8 cellular contexts compared by ENCODE assay signal in the genomic region with DNA sequence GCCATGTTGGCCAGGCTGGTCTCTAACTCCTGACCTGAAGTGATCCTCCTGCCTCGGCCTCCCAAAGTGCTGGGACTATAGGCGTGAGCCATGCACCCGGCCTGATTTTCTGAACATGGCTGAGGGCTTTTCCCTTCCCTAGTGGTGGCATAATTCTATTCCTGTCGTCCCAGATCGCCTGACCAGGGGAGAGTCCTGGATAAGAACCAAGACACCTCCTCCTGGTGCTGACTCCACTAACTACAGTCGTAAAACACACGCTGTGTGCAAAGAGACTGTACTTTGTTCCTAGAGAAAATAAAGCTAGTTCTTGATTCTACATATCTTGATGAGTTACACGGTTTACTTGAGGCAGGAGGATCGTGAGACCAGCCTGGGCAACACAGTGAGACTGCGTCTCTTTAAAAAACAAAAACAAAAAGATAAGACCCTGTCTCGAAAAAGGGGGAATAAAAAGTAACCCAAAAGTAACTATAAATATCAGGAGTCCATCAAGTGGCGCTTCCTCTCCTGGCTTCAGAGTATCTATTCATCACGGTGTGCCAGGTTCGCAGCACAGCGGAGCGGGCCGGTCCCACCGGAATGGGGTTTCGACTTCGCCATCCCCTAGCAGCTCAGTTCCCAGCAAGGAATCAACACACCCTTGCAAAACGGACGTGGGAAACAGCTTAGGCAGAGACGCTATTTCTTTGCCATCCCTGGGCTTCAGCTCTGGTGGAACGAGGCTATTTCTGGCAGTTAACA. TPM values are rescaled to one million over a fixed set of nuclear protein-coding genes. Genes with fewer than 3 reads are reported as not detected.
DNase-seq lines count a peak whose midpoint lies in the region; FAIRE-seq and TF ChIP-seq lines count a peak whose summit lies in the region.

No MANE protein-coding gene starts in this region.

- H3K9me1 ChIP-seq in keratinocyte (ENCODE audit: control insufficient read depth, extremely low read depth, insufficient read depth, low read length) = no peaks in the 10 kb centered on the region

- H3K27me3 ChIP-seq in astrocyte (ENCODE audit: insufficient read depth, low read length) (no peaks in the 10 kb centered on the region), keratinocyte (ENCODE audit: control insufficient read depth, extremely low read depth, insufficient read depth, low read length) (no peaks in the 10 kb centered on the region), subcutaneous abdominal adipose tissue (ENCODE audit: control insufficient read depth in 5 of 5, insufficient read depth in 4 of 5, low read length in 5 of 5) (no peaks in the 10 kb centered on the region)

- DNase-seq in NCI-H2171 treated with DMSO at 0.1 percent for 48 hours (lab: John Stamatoyannopoulos, UW) = peak; percentile 35
- no peak for DNase-seq in NCI-H2171 (lab: John Stamatoyannopoulos, UW)
- DNase-seq in LNCaP clone FGC (ENCODE audit: low read depth) = peak; percentile 82
- peak; percentile 56 for DNase-seq in astrocyte (ENCODE audit: low read depth)
- no peak for DNase-seq in keratinocyte (ENCODE audit: low read depth, low spot score)
- no peak for DNase-seq in NCI-H1105 (lab: John Stamatoyannopoulos, UW)
- DNase-seq in COLO668 (lab: John Stamatoyannopoulos, UW; ENCODE audit: unreplicated experiment) = no peak

- FAIRE-seq in astrocyte (lab: Jason Lieb, UNC) (peak; percentile 79), keratinocyte (lab: Jason Lieb, UNC) (peak; percentile 52)

- peaks cover 9% of the 10 kb centered on the region for H3K9me3 ChIP-seq in astrocyte (ENCODE audit: insufficient read depth, low read depth, low read length)
- peaks cover 4% of the 10 kb centered on the region for H3K9me3 ChIP-seq in keratinocyte (ENCODE audit: control insufficient read depth, low read depth, low read length)
- peaks cover 0 to 4% (median 0%) of the 10 kb centered on the region in 5 donors for H3K9me3 ChIP-seq in subcutaneous abdominal adipose tissue (ENCODE audit: control insufficient read depth in 5 of 5, low read length in 5 of 5)

- H3K27me3 Mint-ChIP-seq in astrocyte (ENCODE audit: low read depth, unreplicated experiment) = no peaks in the 10 kb centered on the region

- peaks cover 13% of the 10 kb centered on the region for H3K4me1 Mint-ChIP-seq in astrocyte (ENCODE audit: low read depth, unreplicated experiment)

- H3K79me2 ChIP-seq in astrocyte (ENCODE audit: insufficient read depth, low read length) (peaks cover 84% of the 10 kb centered on the region), keratinocyte (ENCODE audit: control insufficient read depth, insufficient read depth, low read length) (peaks cover 72% of the 10 kb centered on the region)

- H2AFZ ChIP-seq in astrocyte (ENCODE audit: low read depth, low read length) = peak overlapping the region; percentile 62
- H2AFZ ChIP-seq in keratinocyte (ENCODE audit: control insufficient read depth, low read length) = peak overlapping the region; percentile 68

- peaks cover 14% of the 10 kb centered on the region for H3K4me1 ChIP-seq in astrocyte (ENCODE audit: insufficient read depth, low read length)
- peaks cover 8% of the 10 kb centered on the region for H3K4me1 ChIP-seq in keratinocyte (ENCODE audit: control insufficient read depth, extremely low read depth, insufficient read depth, low read length)
- peaks cover 9 to 37% (median 26%) of the 10 kb centered on the region in 5 donors for H3K4me1 ChIP-seq in subcutaneous abdominal adipose tissue (ENCODE audit: control insufficient read depth in 5 of 5, insufficient read depth in 5 of 5, low read length in 5 of 5)

- H3K9ac ChIP-seq in astrocyte (ENCODE audit: low read length) (peak overlapping the region; percentile 95), keratinocyte (ENCODE audit: control insufficient read depth, extremely low read depth, insufficient read depth, low read length) (peak overlapping the region; percentile 96), subcutaneous abdominal adipose tissue (ENCODE audit: low read length in 5 of 5) (peak overlapping the region; percentile 65 to 98 (median 90))

- H3K27ac ChIP-seq in astrocyte (ENCODE audit: low read depth, low read length) (peak overlapping the region; percentile 88), keratinocyte (ENCODE audit: control insufficient read depth, insufficient read depth, low read length) (peak overlapping the region; percentile 79), subcutaneous abdominal adipose tissue (ENCODE audit: low read depth, low read length) (peak overlapping the region; percentile 81)

- H3K4me3 Mint-ChIP-seq in astrocyte (ENCODE audit: unreplicated experiment) = peak overlapping the region; percentile 95

- H3K36me3 Mint-ChIP-seq in astrocyte (ENCODE audit: low read depth, unreplicated experiment) = peaks cover 10% of the 10 kb centered on the region

- peaks cover 2% of the 10 kb centered on the region for H3K9me3 Mint-ChIP-seq in astrocyte (ENCODE audit: unreplicated experiment)

- dilution Hi-C loops in keratinocyte (cut with MboI; ENCODE audit: extremely low pct_ligation_motif_present, low sequenced_read_pairs) = no loop called here

- H3K4me3 ChIP-seq in LNCaP clone FGC (ENCODE audit: low read depth, low read length) (peak overlapping the region; percentile 87), astrocyte (ENCODE audit: insufficient read depth, low read depth, low read length) (peak overlapping the region; percentile 84), keratinocyte (ENCODE audit: control insufficient read depth in 2 of 3, extremely low read depth in 1 of 3, insufficient read depth in 2 of 3, low read depth in 1 of 3, low read length in 3 of 3) (peak overlapping the region; percentile 82 to 93 (median 91)), subcutaneous abdominal adipose tissue (ENCODE audit: low read depth in 1 of 5, low read length in 5 of 5) (peak overlapping the region; percentile 81 to 95 (median 92))

- H3K4me2 ChIP-seq in astrocyte (ENCODE audit: low read length) = peak overlapping the region; percentile 96
- peak overlapping the region; percentile 92 for H3K4me2 ChIP-seq in keratinocyte (ENCODE audit: control insufficient read depth, extremely low read depth, insufficient read depth, low read depth, low read length)

- H3K36me3 ChIP-seq in astrocyte (ENCODE audit: insufficient read depth, low read length) (no peaks in the 10 kb centered on the region), keratinocyte (ENCODE audit: control insufficient read depth in 2 of 2, extremely low read depth in 1 of 2, insufficient read depth in 2 of 2, low read length in 2 of 2) (peaks cover 10 to 33% of the 10 kb centered on the region in 2 experiments), subcutaneous abdominal adipose tissue (ENCODE audit: control insufficient read depth in 5 of 5, insufficient read depth in 5 of 5, low read length in 5 of 5) (peaks cover 0 to 49% (median 34%) of the 10 kb centered on the region in 5 donors)

- H4K20me1 ChIP-seq in astrocyte (ENCODE audit: insufficient read depth, low read length) (peaks cover 60% of the 10 kb centered on the region), keratinocyte (ENCODE audit: control insufficient read depth, extremely low read depth, insufficient read depth, low read length) (peaks cover 5% of the 10 kb centered on the region)

- TF ChIP-seq CTCF in LNCaP clone FGC (IDR thresholded peaks at IDR 0.05; ENCODE audit: control insufficient read depth, extremely low read depth, insufficient read depth) (peak; percentile 23; the same call in 1 of the 2 replicates), astrocyte (IDR thresholded peaks at IDR 0.05; ENCODE audit: insufficient read depth, low read depth, low read length) (peak; percentile 30), keratinocyte (optimal IDR thresholded peaks at IDR 0.05 in 1 of 3, IDR thresholded peaks at IDR 0.05 in 1 of 3, conservative IDR thresholded peaks at IDR 0.05 in 1 of 3; ENCODE audit: extremely low read depth in 1 of 3, insufficient read depth in 2 of 3, low read length in 3 of 3) (peak; percentile 28 to 45 (median 40))

- peak overlapping the region; percentile 91 for H3K27ac Mint-ChIP-seq in astrocyte (ENCODE audit: unreplicated experiment)

RNA-seq across cellular contexts. Expression of a gene that starts 1.0 kb away (rescaled TPM):
- 175 and 180 TPM in 2 replicates for total RNA-seq in astrocyte
- polyA plus RNA-seq in keratinocyte = 63.5 to 103 TPM (median 66.3 TPM) in 3 replicates
- 139 TPM for polyA plus RNA-seq in keratinocyte (2011; ENCODE audit: low read depth)
- polyA plus RNA-seq in keratinocyte (2011; cell fraction: cytosol; rRNA removed) = 50.4 and 107 TPM in 2 replicates
- 118 and 153 TPM in 2 replicates for polyA plus RNA-seq in keratinocyte (2011; cell fraction: nucleus; rRNA removed)
- polyA plus RNA-seq in keratinocyte (2012; ENCODE audit: low replicate concordance) = 74.7 and 112 TPM in 2 replicates
- polyA minus RNA-seq in keratinocyte = 25.3 to 111 TPM (median 27.8 TPM) in 3 replicates
- 104 TPM for polyA minus RNA-seq in keratinocyte (2011; cell fraction: cytosol; rRNA and poly(A)+ RNA removed)
- 91.0 and 91.9 TPM in 2 replicates for polyA minus RNA-seq in keratinocyte (2011; cell fraction: nucleus; rRNA and poly(A)+ RNA removed)

RNA-seq across cellular contexts. Expression of a gene that starts 1.2 kb away (rescaled TPM):
- 22.4 and 27.5 TPM in 2 replicates for total RNA-seq in astrocyte
- polyA plus RNA-seq in keratinocyte = 6.8 to 9.5 TPM (median 7.8 TPM) in 3 replicates
- 1.5 TPM for polyA plus RNA-seq in keratinocyte (2011; ENCODE audit: low read depth)
- polyA plus RNA-seq in keratinocyte (2011; cell fraction: cytosol; rRNA removed) = 4.8 and 9.2 TPM in 2 replicates
- 10.3 and 10.8 TPM in 2 replicates for polyA plus RNA-seq in keratinocyte (2011; cell fraction: nucleus; rRNA removed)
- 7.0 and 11.0 TPM in 2 replicates for polyA plus RNA-seq in keratinocyte (2012; ENCODE audit: low replicate concordance)
- polyA minus RNA-seq in keratinocyte = 2.8 to 3.5 TPM (median 2.8 TPM) in 3 replicates
- 9.2 TPM for polyA minus RNA-seq in keratinocyte (2011; cell fraction: cytosol; rRNA and poly(A)+ RNA removed)
- 7.2 and 7.4 TPM in 2 replicates for polyA minus RNA-seq in keratinocyte (2011; cell fraction: nucleus; rRNA and poly(A)+ RNA removed)

RNA-seq across cellular contexts. Expression of a gene that starts 15.7 kb away (rescaled TPM):
- 3.9 and 4.7 TPM in 2 replicates for total RNA-seq in astrocyte
- 0.15 to 0.46 TPM (median 0.18 TPM) in 3 replicates for polyA plus RNA-seq in keratinocyte
- polyA plus RNA-seq in keratinocyte (2011; ENCODE audit: low read depth) = not detected
- polyA plus RNA-seq in keratinocyte (2011; cell fraction: cytosol; rRNA removed) = 0.14 TPM in 1 of 2 replicates, not detected in the other
- polyA plus RNA-seq in keratinocyte (2011; cell fraction: nucleus; rRNA removed) = 1.1 and 1.2 TPM in 2 replicates
- 0.26 and 1.9 TPM in 2 replicates for polyA plus RNA-seq in keratinocyte (2012; ENCODE audit: low replicate concordance)
- not detected in 3 replicates for polyA minus RNA-seq in keratinocyte
- polyA minus RNA-seq in keratinocyte (2011; cell fraction: cytosol; rRNA and poly(A)+ RNA removed) = not detected
- polyA minus RNA-seq in keratinocyte (2011; cell fraction: nucleus; rRNA and poly(A)+ RNA removed) = not detected in 2 replicates

RNA-seq across cellular contexts. Expression of a gene that starts 16.9 kb away (rescaled TPM):
- total RNA-seq in astrocyte = 0.34 and 0.41 TPM in 2 replicates
- polyA plus RNA-seq in keratinocyte = 0.04 TPM in 1 of 3 replicates, not detected in the others
- not detected for polyA plus RNA-seq in keratinocyte (2011; ENCODE audit: low read depth)
- not detected in 2 replicates for polyA plus RNA-seq in keratinocyte (2011; cell fraction: cytosol; rRNA removed)
- not detected in 2 replicates for polyA plus RNA-seq in keratinocyte (2011; cell fraction: nucleus; rRNA removed)
- polyA plus RNA-seq in keratinocyte (2012; ENCODE audit: low replicate concordance) = not detected in 2 replicates
- polyA minus RNA-seq in keratinocyte = not detected in 3 replicates
- not detected for polyA minus RNA-seq in keratinocyte (2011; cell fraction: cytosol; rRNA and poly(A)+ RNA removed)
- not detected in 2 replicates for polyA minus RNA-seq in keratinocyte (2011; cell fraction: nucleus; rRNA and poly(A)+ RNA removed)

RNA-seq across cellular contexts. Expression of a gene that starts 24.4 kb away (rescaled TPM):
- 0.65 and 0.66 TPM in 2 replicates for total RNA-seq in astrocyte
- 0.09 to 0.63 TPM (median 0.21 TPM) in 3 replicates for polyA plus RNA-seq in keratinocyte
- polyA plus RNA-seq in keratinocyte (2011; ENCODE audit: low read depth) = not detected
- 0.07 and 0.34 TPM in 2 replicates for polyA plus RNA-seq in keratinocyte (2011; cell fraction: cytosol; rRNA removed)
- polyA plus RNA-seq in keratinocyte (2011; cell fraction: nucleus; rRNA removed) = 0.23 and 0.88 TPM in 2 replicates
- polyA plus RNA-seq in keratinocyte (2012; ENCODE audit: low replicate concordance) = 0.18 and 0.21 TPM in 2 replicates
- polyA minus RNA-seq in keratinocyte = not detected in 3 replicates
- not detected for polyA minus RNA-seq in keratinocyte (2011; cell fraction: cytosol; rRNA and poly(A)+ RNA removed)
- polyA minus RNA-seq in keratinocyte (2011; cell fraction: nucleus; rRNA and poly(A)+ RNA removed) = 0.78 TPM in 1 of 2 replicates, not detected in the other

Comparison
In these comparisons a context has a peak if more than half of its experiments do, and no peak if none do; other contexts are left out.
1. DNase-seq: peak in NCI-H2171 treated with DMSO at 0.1 percent for 48 hours (single experiment), LNCaP clone FGC (single experiment) and astrocyte (single experiment); none in NCI-H2171 (single experiment), keratinocyte (single experiment), NCI-H1105 (single experiment) and COLO668 (single experiment).
2. Peak in every context shown above with its lines, with median percentiles within 50 percentile points of each other: H3K4me3 ChIP-seq, CTCF ChIP-seq, H3K27ac ChIP-seq and H3K9ac ChIP-seq.